In the genomic region with DNA sequence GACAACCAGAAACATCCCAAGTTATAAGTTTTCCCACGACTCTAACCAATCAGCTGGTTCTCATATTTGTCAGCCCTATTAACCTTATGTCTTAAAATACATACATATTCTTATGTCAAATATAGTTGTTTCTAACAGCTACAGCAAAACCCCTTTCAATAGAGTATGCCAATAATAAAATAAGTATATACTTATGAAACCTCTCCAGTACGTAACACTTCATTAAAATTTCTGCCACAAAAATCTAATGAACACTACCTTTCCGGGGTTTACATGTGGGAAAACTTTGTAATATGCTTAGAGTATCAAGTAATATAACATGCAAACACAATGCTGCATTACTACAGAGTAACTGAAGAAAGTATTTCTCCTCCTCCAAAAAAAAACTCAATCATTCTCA, we compare ENCODE assay signal across 12 cellular contexts. TPM values are rescaled to one million over a fixed set of nuclear protein-coding genes. Genes with fewer than 3 reads are reported as not detected.
DNase-seq lines count a peak whose midpoint lies in the region; ATAC-seq, FAIRE-seq and TF ChIP-seq lines count a peak whose summit lies in the region.
"Had no signal": no experiment of that assay in that cellular context is flagged by ENCODE, and none has a peak within 500 bp of the region (broad histone marks: within the 10 kb centered on the region; RNA-seq: fewer than 3 reads in every experiment).

No MANE protein-coding gene starts in this region.

- H3K27ac ChIP-seq in keratinocyte (ENCODE audit: control insufficient read depth, insufficient read depth, low read length): no peak overlapping the region
- H3K27ac ChIP-seq in subcutaneous abdominal adipose tissue (ENCODE audit: low read depth, low read length): peak overlapping the region; percentile 89

- H2AFZ ChIP-seq in keratinocyte (ENCODE audit: control insufficient read depth, low read length): no peak overlapping the region

- peaks cover 52% of the 10 kb centered on the region for H3K27me3 Mint-ChIP-seq in T-helper 1 cell treated with Interleukin-12 subunit alpha and Interleukin-12 subunit beta and Interleukin-4 antibody, amounts not matched to agents 30 μg/mL and 1 μg/mL, for 36 hours (ENCODE audit: low read depth)
- peaks cover 62% of the 10 kb centered on the region for H3K27me3 Mint-ChIP-seq in activated naive CD8-positive, alpha-beta T cell treated with anti-CD3 and anti-CD28 coated beads, Interleukin-2, amount 10 ng/mL, durations not matched to agents 7 days and 5 days

- H3K36me3 Mint-ChIP-seq in T-helper 1 cell treated with Interleukin-12 subunit alpha and Interleukin-12 subunit beta and Interleukin-4 antibody, amounts not matched to agents 30 μg/mL and 1 μg/mL, for 36 hours (ENCODE audit: low read depth): peaks cover 5% of the 10 kb centered on the region
- H3K36me3 Mint-ChIP-seq in activated naive CD8-positive, alpha-beta T cell treated with anti-CD3 and anti-CD28 coated beads, Interleukin-2, amount 10 ng/mL, durations not matched to agents 7 days and 5 days: no peaks in the 10 kb centered on the region

- H3K4me3 Mint-ChIP-seq in T-helper 1 cell treated with Interleukin-12 subunit alpha and Interleukin-12 subunit beta and Interleukin-4 antibody, amounts not matched to agents 30 μg/mL and 1 μg/mL, for 36 hours: peak overlapping the region; percentile 76
- H3K4me3 Mint-ChIP-seq in activated naive CD8-positive, alpha-beta T cell treated with anti-CD3 and anti-CD28 coated beads, Interleukin-2, amount 10 ng/mL, durations not matched to agents 7 days and 5 days: peak overlapping the region; percentile 76

- DNase-seq in T-helper 1 cell: no peak
- no peak for DNase-seq in activated naive CD8-positive, alpha-beta T cell treated with anti-CD3 and anti-CD28 coated beads, Interleukin-2, amount 10 ng/mL, durations not matched to agents 7 days and 5 days
- no peak for DNase-seq in keratinocyte (ENCODE audit: low read depth, low spot score)
- DNase-seq in SK-N-DZ (ENCODE audit: low spot score): no peak
- no peak for DNase-seq in NCI-H446 (lab: John Stamatoyannopoulos, UW)
- DNase-seq in ecto neural progenitor cell (ENCODE audit: low spot score): no peak
- DNase-seq: 8988T; effector CD4-positive, alpha-beta T cell; stimulated activated CD4-positive, alpha-beta T cell treated with anti-CD3 and anti-CD28 coated beads, Interleukin-15, amount 100 ng/mL, for 24 hours; T-helper 9 cell had no signal

- H3K27me3 ChIP-seq in keratinocyte (ENCODE audit: control insufficient read depth, extremely low read depth, insufficient read depth, low read length) (no peaks in the 10 kb centered on the region), subcutaneous abdominal adipose tissue (ENCODE audit: control insufficient read depth in 5 of 5, insufficient read depth in 4 of 5, low read length in 5 of 5) (no peaks in the 10 kb centered on the region)

- peaks cover 13% of the 10 kb centered on the region for H3K4me1 Mint-ChIP-seq in T-helper 1 cell treated with Interleukin-12 subunit alpha and Interleukin-12 subunit beta and Interleukin-4 antibody, amounts not matched to agents 30 μg/mL and 1 μg/mL, for 36 hours (ENCODE audit: low read depth)
- H3K4me1 Mint-ChIP-seq in activated naive CD8-positive, alpha-beta T cell treated with anti-CD3 and anti-CD28 coated beads, Interleukin-2, amount 10 ng/mL, durations not matched to agents 7 days and 5 days: peaks cover 10% of the 10 kb centered on the region

- H3K4me1 ChIP-seq in keratinocyte (ENCODE audit: control insufficient read depth, extremely low read depth, insufficient read depth, low read length): peaks cover 6% of the 10 kb centered on the region
- H3K4me1 ChIP-seq in subcutaneous abdominal adipose tissue (ENCODE audit: control insufficient read depth in 5 of 5, insufficient read depth in 5 of 5, low read length in 5 of 5): peaks cover 0 to 32% (median 26%) of the 10 kb centered on the region in 5 donors

- no peak for TF ChIP-seq CTCF in keratinocyte (optimal IDR thresholded peaks at IDR 0.05 in 1 of 3, IDR thresholded peaks at IDR 0.05 in 1 of 3, conservative IDR thresholded peaks at IDR 0.05 in 1 of 3; ENCODE audit: extremely low read depth in 1 of 3, insufficient read depth in 2 of 3, low read length in 3 of 3)

- H3K9me1 ChIP-seq in keratinocyte (ENCODE audit: control insufficient read depth, extremely low read depth, insufficient read depth, low read length): no peaks in the 10 kb centered on the region

- H3K9me3 Mint-ChIP-seq in T-helper 1 cell treated with Interleukin-12 subunit alpha and Interleukin-12 subunit beta and Interleukin-4 antibody, amounts not matched to agents 30 μg/mL and 1 μg/mL, for 36 hours: no peaks in the 10 kb centered on the region
- no peaks in the 10 kb centered on the region for H3K9me3 Mint-ChIP-seq in activated naive CD8-positive, alpha-beta T cell treated with anti-CD3 and anti-CD28 coated beads, Interleukin-2, amount 10 ng/mL, durations not matched to agents 7 days and 5 days

- H3K79me2 ChIP-seq in keratinocyte (ENCODE audit: control insufficient read depth, insufficient read depth, low read length): peaks cover 58% of the 10 kb centered on the region

- H3K27ac Mint-ChIP-seq in T-helper 1 cell treated with Interleukin-12 subunit alpha and Interleukin-12 subunit beta and Interleukin-4 antibody, amounts not matched to agents 30 μg/mL and 1 μg/mL, for 36 hours: no peak overlapping the region
- no peak overlapping the region for H3K27ac Mint-ChIP-seq in activated naive CD8-positive, alpha-beta T cell treated with anti-CD3 and anti-CD28 coated beads, Interleukin-2, amount 10 ng/mL, durations not matched to agents 7 days and 5 days

- H3K9me3 ChIP-seq in keratinocyte (ENCODE audit: control insufficient read depth, low read depth, low read length): no peaks in the 10 kb centered on the region
- H3K9me3 ChIP-seq in subcutaneous abdominal adipose tissue (ENCODE audit: control insufficient read depth in 5 of 5, low read length in 5 of 5): no peaks in the 10 kb centered on the region

- H3K4me2 ChIP-seq in keratinocyte (ENCODE audit: control insufficient read depth, extremely low read depth, insufficient read depth, low read depth, low read length): peak overlapping the region; percentile 92

- peak overlapping the region; percentile 71 to 87 (median 80) for H3K4me3 ChIP-seq in keratinocyte (ENCODE audit: control insufficient read depth in 2 of 3, extremely low read depth in 1 of 3, insufficient read depth in 2 of 3, low read depth in 1 of 3, low read length in 3 of 3)
- H3K4me3 ChIP-seq in subcutaneous abdominal adipose tissue (ENCODE audit: low read depth in 1 of 5, low read length in 5 of 5): peak overlapping the region; percentile 78 to 92 (median 90)

- H3K36me3 ChIP-seq in keratinocyte (ENCODE audit: control insufficient read depth in 2 of 2, extremely low read depth in 1 of 2, insufficient read depth in 2 of 2, low read length in 2 of 2): no peaks in the 10 kb centered on the region
- H3K36me3 ChIP-seq in subcutaneous abdominal adipose tissue (ENCODE audit: control insufficient read depth in 5 of 5, insufficient read depth in 5 of 5, low read length in 5 of 5): no peaks in the 10 kb centered on the region

- H3K9ac ChIP-seq in keratinocyte (ENCODE audit: control insufficient read depth, extremely low read depth, insufficient read depth, low read length) (no peak overlapping the region), subcutaneous abdominal adipose tissue (ENCODE audit: low read length in 5 of 5) (peak overlapping the region in 4 of 5 donors; percentile 0 to 99 (median 90))

- no peak for ATAC-seq in activated naive CD8-positive, alpha-beta T cell treated with anti-CD3 and anti-CD28 coated beads, Interleukin-2, amount 10 ng/mL, durations not matched to agents 7 days and 5 days (ENCODE audit: low read depth)

- POLR2A ChIA-PET in activated naive CD8-positive, alpha-beta T cell treated with anti-CD3 and anti-CD28 coated beads, Interleukin-2, amount 10 ng/mL, durations not matched to agents 7 days and 5 days (lab: Charles Lee): no interaction called here

- dilution Hi-C loops in keratinocyte (cut with MboI; ENCODE audit: extremely low pct_ligation_motif_present, low sequenced_read_pairs): no loop called here

- H4K20me1 ChIP-seq in keratinocyte (ENCODE audit: control insufficient read depth, extremely low read depth, insufficient read depth, low read length): no peaks in the 10 kb centered on the region

- no peak for FAIRE-seq in keratinocyte (lab: Jason Lieb, UNC)

RNA-seq across cellular contexts. Expression of a gene that starts 1.8 kb away (rescaled TPM):
- 1 to 10 TPM in 1 of 2 experiments, under 1 TPM in 1; 0.48 to 1.1 TPM for total RNA-seq in activated naive CD8-positive, alpha-beta T cell treated with anti-CD3 and anti-CD28 coated beads, Interleukin-2, amount 10 ng/mL, durations not matched to agents 7 days and 5 days
- 9.9 to 13.0 TPM (median 12.8 TPM) in 3 replicates for polyA plus RNA-seq in keratinocyte
- polyA plus RNA-seq in keratinocyte (2011; ENCODE audit: low read depth): 13.1 TPM
- polyA plus RNA-seq in keratinocyte (2011; cell fraction: cytosol; rRNA removed): 3.9 and 5.5 TPM in 2 replicates
- polyA plus RNA-seq in keratinocyte (2011; cell fraction: nucleus; rRNA removed): 31.9 and 34.2 TPM in 2 replicates
- polyA plus RNA-seq in keratinocyte (2012; ENCODE audit: low replicate concordance): 5.1 and 9.2 TPM in 2 replicates
- 48.1 to 57.1 TPM (median 54.9 TPM) in 3 replicates for polyA minus RNA-seq in keratinocyte
- polyA minus RNA-seq in keratinocyte (2011; cell fraction: cytosol; rRNA and poly(A)+ RNA removed): 12.1 TPM
- 63.8 and 91.2 TPM in 2 replicates for polyA minus RNA-seq in keratinocyte (2011; cell fraction: nucleus; rRNA and poly(A)+ RNA removed)
- 18.7 and 22.9 TPM in 2 replicates for polyA plus RNA-seq in SK-N-DZ (2014; cell fraction: cytosol; rRNA removed)
- 23.5 and 29.2 TPM in 2 replicates for polyA plus RNA-seq in SK-N-DZ (2014; cell fraction: nucleus; rRNA removed)
